ENCODE assay signal across 27 cellular contexts in the genomic region with DNA sequence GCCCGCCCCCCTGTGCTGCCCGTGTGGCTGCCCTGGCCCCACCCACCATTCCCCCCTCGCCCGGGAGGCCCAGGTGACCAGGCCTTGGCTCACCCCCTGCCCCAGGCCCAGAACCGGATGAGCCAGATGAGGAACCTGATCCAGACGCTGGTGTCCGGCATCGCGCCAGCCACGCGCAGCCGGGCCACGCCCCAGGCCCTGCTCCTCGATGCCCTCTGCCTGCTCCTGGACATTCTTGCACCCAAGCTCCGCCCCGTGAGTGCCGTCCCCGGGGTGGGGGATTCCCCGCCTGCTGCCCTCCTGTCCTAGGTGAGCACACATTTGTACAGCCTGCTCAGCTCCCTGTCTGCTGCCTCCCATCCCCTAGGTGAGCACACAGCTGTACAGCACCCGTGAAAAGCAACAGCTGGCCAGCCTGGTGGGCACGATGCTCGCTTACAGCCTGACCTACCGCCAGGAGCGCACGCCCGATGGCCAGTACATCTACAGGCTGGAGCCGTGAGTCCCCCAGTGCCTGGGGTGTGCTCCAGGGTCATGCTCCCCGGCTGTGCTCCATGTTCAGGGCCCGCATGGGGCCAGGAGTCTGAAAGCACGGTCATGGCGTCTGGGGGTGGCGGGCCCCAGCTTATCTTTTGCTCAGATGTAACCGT. TPM values are rescaled to one million over a fixed set of nuclear protein-coding genes. Genes with fewer than 3 reads are reported as not detected.
DNase-seq lines count a peak whose midpoint lies in the region; ATAC-seq and TF ChIP-seq lines count a peak whose summit lies in the region.
"Had no signal": no experiment of that assay in that cellular context is flagged by ENCODE, and none has a peak within 500 bp of the region (broad histone marks: within the 10 kb centered on the region; RNA-seq: fewer than 3 reads in every experiment).

No MANE protein-coding gene starts in this region.

- 77 to 80% methylated on average over 17 to 28 of the region's 33 CpGs for WGBS in body of pancreas, 2 donors
- WGBS in sigmoid colon, 2 donors, result 69 to 82% methylated on average over 32 to 33 of the region's 33 CpGs

- H3K4me1 ChIP-seq in body of pancreas, result no peaks in the 10 kb centered on the region
- H3K4me1 ChIP-seq in sigmoid colon, result no peaks in the 10 kb centered on the region

- no peak for ATAC-seq in body of pancreas
- ATAC-seq: activated CD8-positive, alpha-beta T cell treated with anti-CD3 and anti-CD28 coated beads, Interleukin-2, amount 10 ng/mL, durations not matched to agents 7 days and 5 days had no signal

- no peaks in the 10 kb centered on the region for H3K36me3 ChIP-seq in body of pancreas (replicated peaks in 1 of 2; ENCODE audit: insufficient read depth in 1 of 2, low read depth in 2 of 2)
- H3K36me3 ChIP-seq in sigmoid colon, result no peaks in the 10 kb centered on the region

- DNase-seq in HT-29 (ENCODE audit: low spot score) (peak; percentile 85), SW480 (ENCODE audit: low spot score) (peak; percentile 55), iPS-NIHi11 (ENCODE audit: low spot score) (peak; percentile 59), body of pancreas (no peak), NCI-H82 treated with DMSO at 0.1 percent for 48 hours (lab: John Stamatoyannopoulos, UW; ENCODE audit: unreplicated experiment) (no peak), sigmoid colon (no peak)
- DNase-seq in stimulated activated CD4-positive, alpha-beta T cell treated with anti-CD3 and anti-CD28 coated beads, Interleukin-4, amount 100 ng/mL, for 1 hour, result no peak
- DNase-seq: activated CD8-positive, alpha-beta T cell treated with anti-CD3 and anti-CD28 coated beads, Interleukin-2, amount 10 ng/mL, durations not matched to agents 7 days and 5 days; activated naive CD4-positive, alpha-beta T cell treated with Interleukin-2 at 50 U/mL for 16 hours; activated T-cell treated with anti-CD3 and anti-CD28 coated beads, Interleukin-2, amount 50 U/mL, for 24 hours; amygdala; central memory CD4-positive, alpha-beta T cell; foreskin fibroblast; HCEC 1CT; hippocampal formation; NCI-H1417; NCI-H2171; occipital lobe; OCI-M1; retina; stimulated activated CD4-positive, alpha-beta T cell treated with anti-CD3 and anti-CD28 coated beads, Interleukin-12 subunit alpha, Interleukin-12 subunit beta, amount 100 ng/mL, for 4 hours had no signal

- TF ChIP-seq POLR2A in body of pancreas (IDR thresholded peaks at IDR 0.05) (no peak), sigmoid colon (IDR thresholded peaks at IDR 0.05) (no peak)

- H3K27ac ChIP-seq in C4-2B, result peak overlapping the region; percentile 78
- H3K27ac ChIP-seq in body of pancreas, result no peak overlapping the region
- no peak overlapping the region for H3K27ac ChIP-seq in sigmoid colon

- H3K4me3 ChIP-seq in body of pancreas, result no peak overlapping the region
- H3K4me3 ChIP-seq in sigmoid colon, result no peak overlapping the region
- H3K4me3 ChIP-seq: lung had no signal

- H3K27me3 ChIP-seq in body of pancreas (peaks cover 0 to 4% of the 10 kb centered on the region in 2 donors), sigmoid colon (peaks cover 15 to 49% (median 33%) of the 10 kb centered on the region in 3 donors)

- H3K9me3 ChIP-seq in body of pancreas (no peaks in the 10 kb centered on the region), sigmoid colon (peaks cover 0 to 3% (median 0%) of the 10 kb centered on the region in 4 donors)

- intact Hi-C loops in body of pancreas (cut with DNase I) (no loop called here), sigmoid colon (cut with DNase I) (no loop called here)

- TF ChIP-seq CTCF in C4-2B (conservative IDR thresholded peaks at IDR 0.05) (no peak; the same call in 1 of the 2 replicates), body of pancreas (IDR thresholded peaks at IDR 0.05) (no peak), sigmoid colon (IDR thresholded peaks at IDR 0.05) (no peak)

- TF ChIP-seq EP300 in sigmoid colon (IDR thresholded peaks at IDR 0.05), result no peak

RNA-seq across cellular contexts. Expression of a gene that starts 4.8 kb away (rescaled TPM):
- not detected in 2 replicates for total RNA-seq in HT-29 (2014; rRNA removed; shearing (Covaris generic))
- total RNA-seq in body of pancreas, result not detected
- total RNA-seq in sigmoid colon, result not detected
- polyA plus RNA-seq in sigmoid colon, result 1 to 10 TPM in 1 of 3 donors, under 1 TPM in 2; 0.47 to 1.2 (median 0.92) TPM
- total RNA-seq: activated CD8-positive, alpha-beta T cell treated with anti-CD3 and anti-CD28 coated beads, Interleukin-2, amount 10 ng/mL, durations not matched to agents 7 days and 5 days; dermis microvascular lymphatic vessel endothelial cell; lung; myocyte; occipital lobe; T-helper 2 cell treated with Interferon-gamma antibody and Interleukin-4, amounts not matched to agents 100 ng/mL and 5 ng/mL, for 36 hours had no signal
- polyA plus RNA-seq: AG04450, lung had no signal

RNA-seq across cellular contexts. Expression of a gene that starts 7.3 kb away (rescaled TPM):
- total RNA-seq in HT-29 (2014; rRNA removed; shearing (Covaris generic)), result 121 and 145 TPM in 2 replicates
- total RNA-seq in body of pancreas, result 10 to 100 TPM in 1 of 2 donors, 1 to 10 TPM in 1; 7.5 to 14.5 TPM
- total RNA-seq in sigmoid colon, result 1 to 10 TPM; 2.8 to 7.7 (median 5.1) TPM
- 10 to 100 TPM in 1 of 3 donors, 1 to 10 TPM in 2; 1.8 to 29.2 (median 1.8) TPM for polyA plus RNA-seq in sigmoid colon

RNA-seq across cellular contexts. Expression of a gene that starts 7.5 kb away (rescaled TPM):
- total RNA-seq in HT-29 (2014; rRNA removed; shearing (Covaris generic)), result 147 and 148 TPM in 2 replicates
- total RNA-seq in body of pancreas (10 to 100 TPM; 19.7 to 31.3 TPM), sigmoid colon (10 to 100 TPM; 10.7 to 20.2 (median 13.2) TPM)
- 10 to 100 TPM; 14.4 to 31.1 (median 17.3) TPM for polyA plus RNA-seq in sigmoid colon

RNA-seq across cellular contexts. Expression of a gene that starts 35.2 kb away (rescaled TPM):
- 3.9 and 8.3 TPM in 2 replicates for total RNA-seq in HT-29 (2014; rRNA removed; shearing (Covaris generic))
- total RNA-seq in body of pancreas (1 to 10 TPM in 1 of 2 donors, not detected in 1; 2.1 TPM), sigmoid colon (under 1 TPM in 1 of 4 donors, not detected in 3; 0.54 TPM)
- 1 to 10 TPM; 1.2 to 3.5 (median 1.2) TPM for polyA plus RNA-seq in sigmoid colon
- total RNA-seq: activated CD8-positive, alpha-beta T cell treated with anti-CD3 and anti-CD28 coated beads, Interleukin-2, amount 10 ng/mL, durations not matched to agents 7 days and 5 days; myocyte; occipital lobe had no signal

RNA-seq across cellular contexts. Expression of a gene that starts 54.9 kb away (rescaled TPM):
- total RNA-seq in HT-29 (2014; rRNA removed; shearing (Covaris generic)), result 68.4 and 80.0 TPM in 2 replicates
- total RNA-seq in body of pancreas (10 to 100 TPM; 25.4 to 26.4 TPM), sigmoid colon (10 to 100 TPM; 18.9 to 28.5 (median 23.8) TPM)
- polyA plus RNA-seq in sigmoid colon, result 10 to 100 TPM; 18.6 to 51.0 (median 25.4) TPM

Comparison
In these comparisons a context has a peak if more than half of its experiments do, and no peak if none do; other contexts are left out.
1. DNase-seq: peak in HT-29 (single experiment), SW480 (single experiment) and iPS-NIHi11 (single experiment); none in stimulated activated CD4-positive, alpha-beta T cell treated with anti-CD3 and anti-CD28 coated beads, Interleukin-4, amount 100 ng/mL, for 1 hour (single experiment), body of pancreas (0 of 4), NCI-H82 treated with DMSO at 0.1 percent for 48 hours (single experiment) and sigmoid colon (single experiment).